Comparison of ENCODE assay signal across 22 cellular contexts in genomic region chr10:35103887-35104286, GRCh38. TPM values are rescaled to one million over a fixed set of nuclear protein-coding genes. Genes with fewer than 3 reads are reported as not detected.
A peak's percentile ranks its signal among the peaks of the same experiment; 100 is the strongest.
DNase-seq lines count a peak whose midpoint lies in the region; ATAC-seq, FAIRE-seq and TF ChIP-seq lines count a peak whose summit lies in the region.
"Had no signal": no experiment of that assay in that cellular context is flagged by ENCODE, and none has a peak within 500 bp of the region (broad histone marks: within the 10 kb centered on the region; RNA-seq: fewer than 3 reads in every experiment).

No MANE protein-coding gene starts in this region.

- no peak overlapping the region for H3K4me2 ChIP-seq in K562 (ENCODE audit: insufficient read depth, low read length)
- H3K4me2 ChIP-seq: A549 had no signal

- FAIRE-seq in HTR-8/SVneo (lab: Jason Lieb, UNC): peak; percentile 46
- no peak for FAIRE-seq in K562 (lab: Jason Lieb, UNC)
- FAIRE-seq: A549, GM12891, GM18507, H1 had no signal

- no peak for TF ChIP-seq EP300 in K562 (IDR thresholded peaks at IDR 0.05; ENCODE audit: low read length)

- H3K9ac ChIP-seq in K562 (ENCODE audit: insufficient read depth in 1 of 2, low read depth in 2 of 2, low read length in 2 of 2): no peak overlapping the region
- H3K9ac ChIP-seq: GM23248 had no signal

- TF ChIP-seq RAD21 in K562 (CRISPR knock-in tag; conservative IDR thresholded peaks at IDR 0.05 in 1 of 2, IDR thresholded peaks at IDR 0.05 in 1 of 2): no peak

- 40% methylated on average over 7 of the region's 7 CpGs for WGBS in K562 (ENCODE audit: insufficient coverage, low coverage, missing lambda C conversion rate)
- WGBS in adrenal gland, 4 donors: 58 to 70% (median 59%) methylated on average over 6 to 7 of the region's 7 CpGs

- H3K4me1 Mint-ChIP-seq in nephron: peaks cover 7% of the 10 kb centered on the region
- H3K4me1 Mint-ChIP-seq: CD4-positive, alpha-beta memory T cell had no signal

- DNase-seq in HTR-8/SVneo (ENCODE audit: insufficient read length, low spot score): no peak
- no peak for DNase-seq in K562 (ENCODE audit: extremely low read depth in 1 of 4, low spot score in 3 of 4)
- peak; percentile 29 for DNase-seq in fibroblast of peridontal ligament (ENCODE audit: extremely low read depth)
- no peak for DNase-seq in COLO829 (ENCODE audit: low spot score)
- DNase-seq in adrenal gland: no peak
- DNase-seq: 8988T; ACHN; C1 segment of cervical spinal cord; Caco-2; CD4-positive, alpha-beta memory T cell; DMS79; EL; GDM1; GM23248; H7; HCEC 1CT had no signal

- ATAC-seq in K562: no peak
- ATAC-seq in GM21367 (IDR thresholded peaks at IDR 0.05; ENCODE audit: unreplicated experiment): no peak
- ATAC-seq: A549 had no signal

- POLR2A ChIA-PET in K562 (lab: Yijun Ruan, JAX): no interaction called here

- H3K4me3 Mint-ChIP-seq in nephron: no peak overlapping the region
- H3K4me3 Mint-ChIP-seq: CD4-positive, alpha-beta memory T cell had no signal

- TF ChIP-seq POLR2A in K562 (conservative IDR thresholded peaks at IDR 0.05) (no peak), adrenal gland (IDR thresholded peaks at IDR 0.05) (no peak)

- peak overlapping the region; percentile 23; the same call in 1 of the 2 replicates for H2AFZ ChIP-seq in K562 (ENCODE audit: low read depth, low read length)
- H2AFZ ChIP-seq: GM23248 had no signal

- in situ Hi-C loops in K562 (cut with MboI): no loop called here

- no TSS peak for BruUV-seq in K562 (replicated peaks; lab: Mats Ljungman, UMichigan)

- H3K9me3 Mint-ChIP-seq in nephron: peaks cover 2% of the 10 kb centered on the region
- H3K9me3 Mint-ChIP-seq: CD4-positive, alpha-beta memory T cell had no signal

- no peaks in the 10 kb centered on the region for H3K27me3 Mint-ChIP-seq in nephron (ENCODE audit: low read depth)

- H3K36me3 Mint-ChIP-seq in nephron (ENCODE audit: low read depth): no peaks in the 10 kb centered on the region
- H3K36me3 Mint-ChIP-seq: CD4-positive, alpha-beta memory T cell had no signal

- no peaks in the 10 kb centered on the region for H3K79me2 ChIP-seq in K562 (ENCODE audit: control insufficient read depth, insufficient read depth, low read length)

- no peaks in the 10 kb centered on the region for H4K20me1 ChIP-seq in K562 (replicated peaks; ENCODE audit: control insufficient read depth, insufficient read depth, low read length)

- intact Hi-C loops in K562 (cut with micrococcal nuclease) (no loop called here), adrenal gland (cut with DNase I) (no loop called here)

- H3K4me3 ChIP-seq in K562 (no peak overlapping the region), adrenal gland (no peak overlapping the region)
- H3K4me3 ChIP-seq: A549, GM23248 had no signal

- H3K9me3 ChIP-seq in K562 (replicated peaks; ENCODE audit: control insufficient read depth, insufficient read depth, low read depth, low read length) (no peaks in the 10 kb centered on the region), adrenal gland (replicated peaks in 1 of 3) (no peaks in the 10 kb centered on the region)
- H3K9me3 ChIP-seq: A549, Caco-2 had no signal

- H3K27me3 ChIP-seq in K562 (ENCODE audit: control insufficient read depth in 2 of 2, insufficient read depth in 2 of 2, low read length in 2 of 2) (no peaks in the 10 kb centered on the region), adrenal gland (no peaks in the 10 kb centered on the region)

- no peak overlapping the region for H3K27ac ChIP-seq in K562 (ENCODE audit: extremely low read depth, low read depth, low read length)
- H3K27ac ChIP-seq in adrenal gland: no peak overlapping the region
- H3K27ac ChIP-seq: A549, GM23248 had no signal

- H3K4me1 ChIP-seq in K562 (replicated peaks in 1 of 2; ENCODE audit: control insufficient read depth in 2 of 2, insufficient read depth in 2 of 2, low read length in 2 of 2) (no peaks in the 10 kb centered on the region; a peak in 1 of 5 replicates), adrenal gland (replicated peaks in 1 of 2) (no peaks in the 10 kb centered on the region)
- H3K4me1 ChIP-seq: A549, Caco-2 had no signal

- no peaks in the 10 kb centered on the region for H3K36me3 ChIP-seq in K562 (ENCODE audit: control insufficient read depth, insufficient read depth, low read length)
- H3K36me3 ChIP-seq in adrenal gland (replicated peaks in 1 of 2): no peaks in the 10 kb centered on the region

- no peak for TF ChIP-seq CTCF in K562 (IDR thresholded peaks at IDR 0.05 in 2 of 3, conservative IDR thresholded peaks at IDR 0.05 in 1 of 3; ENCODE audit: insufficient read depth in 2 of 3, low read depth in 1 of 3, low read length in 3 of 3)
- TF ChIP-seq CTCF in nephron (IDR thresholded peaks at IDR 0.05; ENCODE audit: unreplicated experiment in 3 of 3): no peak
- no peak for TF ChIP-seq CTCF in adrenal gland (IDR thresholded peaks at IDR 0.05)

- no peaks in the 10 kb centered on the region for H3K9me1 ChIP-seq in K562 (ENCODE audit: control insufficient read depth, insufficient read depth, low read length)

- H3K27ac Mint-ChIP-seq in nephron: peak overlapping the region; percentile 48 to 81 (median 56)
- H3K27ac Mint-ChIP-seq: CD4-positive, alpha-beta memory T cell had no signal

- CTCF ChIA-PET in K562 (lab: Yijun Ruan, JAX; ENCODE audit: low intra/inter-chr PET ratio): no interaction called here

TF ChIP-seq in K562, 482 proteins besides CTCF, POLR2A, EP300 and RAD21 (continues in another document):
- no peak for TF ChIP-seq TRIM24 (IDR thresholded peaks at IDR 0.05)
- TF ChIP-seq NR1H2 (CRISPR knock-in tag; IDR thresholded peaks at IDR 0.05): no peak

RNA-seq across cellular contexts. Expression of gene CUL2, which starts 13.7 kb away (rescaled TPM):
- total RNA-seq in K562 (2011; cell fraction: chromatin; rRNA removed; ENCODE audit: low replicate concordance): 15.5 and 34.5 TPM in 2 replicates
- total RNA-seq in K562 (2011; cell fraction: nucleolus; rRNA removed): 7.5 and 7.8 TPM in 2 replicates
- total RNA-seq in K562 (2011; cell fraction: nucleoplasm; rRNA removed): 16.2 and 33.1 TPM in 2 replicates
- total RNA-seq in K562 (2014; rRNA removed) (17.3 and 20.3 TPM in 2 replicates), K562 (2014; rRNA removed; fragmentation: Illumina TruSeq; extraction: Trizol) (45.2 and 49.8 TPM in 2 replicates), K562 (2015; rRNA removed; fragmentation: Illumina TruSeq; extraction: Trizol) (39.6 and 41.2 TPM in 2 replicates), K562 (2021) (41.6 and 44.7 TPM in 2 replicates), adrenal gland (10 to 100 TPM; 11.8 to 36.7 (median 26.1) TPM)
- polyA plus RNA-seq in K562 (2011; rRNA removed) (29.7 and 41.5 TPM in 2 replicates), K562 (2014; fragmentation: Illumina TruSeq; extraction: Trizol) (38.6 and 46.3 TPM in 2 replicates), K562 (2014; fragmentation: Nextera tagmentation; extraction: Ambion mirVana) (10 to 100 TPM; 18.1 to 21.1 TPM), K562 (2014; rRNA removed) (28.4 and 29.7 TPM in 2 replicates), adrenal gland (10 to 100 TPM in 1 of 3 donors, 1 to 10 TPM in 2; 6.2 to 52.2 (median 7.3) TPM)
- polyA plus RNA-seq in K562 (2011; cell fraction: cytosol; rRNA removed): 7.1 and 12.1 TPM in 2 replicates
- 7.6 and 10.3 TPM in 2 replicates for polyA plus RNA-seq in K562 (2011; cell fraction: nucleus; rRNA removed)
- polyA plus RNA-seq in K562 (2012): 25.1 and 27.1 TPM in 2 replicates
- polyA minus RNA-seq in K562 (2011; rRNA and poly(A)+ RNA removed): 56.4 and 61.8 TPM in 2 replicates
- polyA minus RNA-seq in K562 (2011; cell fraction: cytosol; rRNA and poly(A)+ RNA removed): 18.2 and 24.1 TPM in 2 replicates
- polyA minus RNA-seq in K562 (2011; cell fraction: nucleus; rRNA and poly(A)+ RNA removed): 5.9 and 12.8 TPM in 2 replicates

RNA-seq across cellular contexts. Expression of gene CREM, which starts 22.8 kb away (rescaled TPM):
- 17.8 and 46.7 TPM in 2 replicates for total RNA-seq in K562 (2011; cell fraction: chromatin; rRNA removed; ENCODE audit: low replicate concordance)
- 15.3 and 16.1 TPM in 2 replicates for total RNA-seq in K562 (2011; cell fraction: nucleolus; rRNA removed)
- total RNA-seq in K562 (2011; cell fraction: nucleoplasm; rRNA removed): 22.4 and 38.3 TPM in 2 replicates
- 46.6 and 50.7 TPM in 2 replicates for total RNA-seq in K562 (2014; rRNA removed)
- 50.4 and 59.9 TPM in 2 replicates for total RNA-seq in K562 (2014; rRNA removed; fragmentation: Illumina TruSeq; extraction: Trizol)
- 38.6 and 39.1 TPM in 2 replicates for total RNA-seq in K562 (2015; rRNA removed; fragmentation: Illumina TruSeq; extraction: Trizol)
- total RNA-seq in K562 (2021): 43.7 and 46.4 TPM in 2 replicates
- 51.7 and 70.2 TPM in 2 replicates for polyA plus RNA-seq in K562 (2011; rRNA removed)
- polyA plus RNA-seq in K562 (2011; cell fraction: cytosol; rRNA removed): 37.7 and 43.8 TPM in 2 replicates
- polyA plus RNA-seq in K562 (2011; cell fraction: nucleus; rRNA removed): 16.7 and 18.8 TPM in 2 replicates
- 51.9 and 60.3 TPM in 2 replicates for polyA plus RNA-seq in K562 (2012)
- 44.2 and 51.3 TPM in 2 replicates for polyA plus RNA-seq in K562 (2014; fragmentation: Illumina TruSeq; extraction: Trizol)
- 10 to 100 TPM; 47.0 to 48.3 TPM for polyA plus RNA-seq in K562 (2014; fragmentation: Nextera tagmentation; extraction: Ambion mirVana)
- polyA plus RNA-seq in K562 (2014; rRNA removed): 63.0 and 69.4 TPM in 2 replicates
- 37.0 and 37.8 TPM in 2 replicates for polyA minus RNA-seq in K562 (2011; rRNA and poly(A)+ RNA removed)
- 13.2 and 13.5 TPM in 2 replicates for polyA minus RNA-seq in K562 (2011; cell fraction: cytosol; rRNA and poly(A)+ RNA removed)
- polyA minus RNA-seq in K562 (2011; cell fraction: nucleus; rRNA and poly(A)+ RNA removed): 11.7 and 14.1 TPM in 2 replicates
- 100 to 1,000 TPM in 5 of 8 donors, 10 to 100 TPM in 3; 75.2 to 266 (median 110) TPM for total RNA-seq in adrenal gland
- polyA plus RNA-seq in adrenal gland: 100 to 1,000 TPM; 106 to 340 (median 136) TPM
